In the genomic region with DNA sequence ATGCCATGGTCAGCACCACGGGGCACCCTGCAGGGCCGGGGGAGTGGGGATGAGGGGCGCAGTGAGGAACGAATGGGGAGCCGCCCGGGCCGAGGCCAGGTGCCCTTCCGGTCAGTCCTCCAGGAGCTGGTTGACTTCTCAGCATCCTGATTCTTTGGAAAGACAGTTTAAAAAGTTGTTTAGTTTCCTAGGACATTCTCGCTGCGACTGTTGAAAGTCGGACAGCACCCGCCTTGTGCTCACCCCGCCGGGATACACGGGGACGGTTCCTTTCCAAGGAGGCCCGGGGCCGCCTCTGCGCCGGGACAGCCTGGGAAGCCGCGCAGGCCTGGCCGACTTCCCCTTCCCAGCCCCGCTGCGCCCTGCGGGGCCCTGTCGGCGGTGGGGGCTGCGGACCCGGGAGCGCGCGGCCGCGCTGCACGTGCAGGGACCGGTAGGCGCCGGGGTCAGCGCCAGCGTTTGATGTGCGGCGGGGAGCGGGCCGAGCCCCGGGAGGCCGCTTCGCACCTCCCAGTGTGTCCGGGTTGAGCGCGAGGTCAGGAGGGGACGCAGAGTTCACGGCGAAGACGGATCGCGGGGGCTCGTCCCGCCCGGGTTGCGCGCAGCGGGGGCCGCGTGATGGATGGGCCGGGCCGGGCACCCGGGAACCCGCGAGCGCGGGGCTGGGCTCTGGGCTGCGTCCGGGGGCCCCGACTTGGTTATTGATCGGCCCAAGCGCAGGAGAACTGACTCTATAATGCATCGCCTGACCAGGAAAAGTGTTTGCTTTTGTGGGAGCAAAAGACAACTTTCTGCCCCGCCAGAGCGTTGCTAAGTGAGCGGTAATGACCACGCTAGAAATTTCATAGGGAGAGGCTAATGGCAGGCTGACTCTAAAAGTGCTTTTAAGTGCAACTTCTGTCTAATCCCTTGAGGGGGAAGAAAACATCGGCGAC, we compare ENCODE assay signal across 9 cellular contexts. TPM values are rescaled to one million over a fixed set of nuclear protein-coding genes. Genes with fewer than 3 reads are reported as not detected.
DNase-seq lines count a peak whose midpoint lies in the region; ATAC-seq and TF ChIP-seq lines count a peak whose summit lies in the region.
"Had no signal": no experiment of that assay in that cellular context is flagged by ENCODE, and none has a peak within 500 bp of the region (broad histone marks: within the 10 kb centered on the region; RNA-seq: fewer than 3 reads in every experiment).

No MANE protein-coding gene starts in this region.

- peak overlapping the region; percentile 16 for H3K9ac ChIP-seq in fibroblast of lung (ENCODE audit: insufficient read depth, low read length)

- no peaks in the 10 kb centered on the region for H3K36me3 ChIP-seq in fibroblast of lung (ENCODE audit: control insufficient read depth, insufficient read depth, low read length)

- H3K79me2 ChIP-seq in fibroblast of lung (ENCODE audit: control insufficient read depth, insufficient read depth, low read length): no peaks in the 10 kb centered on the region

- DNase-seq in AG04449 (ENCODE audit: low read depth, low spot score) (no peak), NCI-H2227 treated with DMSO at 0.1 percent for 48 hours (lab: John Stamatoyannopoulos, UW) (peak; percentile 24), fibroblast of lung (ENCODE audit: low read depth in 2 of 2) (peak; percentile 34 to 35), MV-4-11 (lab: John Stamatoyannopoulos, UW) (no peak), NCI-H1436 (lab: John Stamatoyannopoulos, UW) (no peak)
- peak in 1 of 10 donors; percentile 7 for DNase-seq in naive thymus-derived CD8-positive, alpha-beta T cell

- no peak overlapping the region for H3K27ac Mint-ChIP-seq in naive thymus-derived CD8-positive, alpha-beta T cell

- peak overlapping the region; percentile 92 for H3K4me2 ChIP-seq in fibroblast of lung (ENCODE audit: extremely low read depth, insufficient read depth, low read length)

- H3K27me3 ChIP-seq in fibroblast of lung (ENCODE audit: control insufficient read depth, insufficient read depth, low read length): no peaks in the 10 kb centered on the region

- no peaks in the 10 kb centered on the region for H3K9me3 ChIP-seq in fibroblast of lung (ENCODE audit: control insufficient read depth, insufficient read depth, low read depth, low read length)

- ATAC-seq in naive thymus-derived CD8-positive, alpha-beta T cell: peak; percentile 23 to 47
- ATAC-seq in GM18517 (IDR thresholded peaks at IDR 0.05; ENCODE audit: unreplicated experiment) (no peak), GM21737 (IDR thresholded peaks at IDR 0.05; ENCODE audit: unreplicated experiment) (no peak)

- peaks cover 0 to 27% (median 14%) of the 10 kb centered on the region in 9 donors for H3K9me3 Mint-ChIP-seq in naive thymus-derived CD8-positive, alpha-beta T cell

- H3K4me1 Mint-ChIP-seq in naive thymus-derived CD8-positive, alpha-beta T cell: peaks cover 2 to 9% (median 8%) of the 10 kb centered on the region in 4 donors

- peaks cover 0 to 12% (median 11%) of the 10 kb centered on the region in 3 donors for H3K36me3 Mint-ChIP-seq in naive thymus-derived CD8-positive, alpha-beta T cell

- TF ChIP-seq CTCF in AG04449 (IDR thresholded peaks at IDR 0.05; ENCODE audit: insufficient read depth, low read length, missing control alignments): no peak
- TF ChIP-seq CTCF in fibroblast of lung (conservative IDR thresholded peaks at IDR 0.05 in 1 of 2, IDR thresholded peaks at IDR 0.05 in 1 of 2; ENCODE audit: low read depth in 1 of 2, low read length in 2 of 2): no peak

- H3K4me3 ChIP-seq in AG04449 (ENCODE audit: low read depth, low read length) (peak overlapping the region; percentile 48), fibroblast of lung (replicated peaks in 1 of 4; ENCODE audit: control extremely low read depth in 1 of 4, insufficient read depth in 1 of 4, low read depth in 3 of 4, low read length in 4 of 4) (peak overlapping the region; percentile 16 to 54 (median 37))

- H2AFZ ChIP-seq in fibroblast of lung (ENCODE audit: low read length): peak overlapping the region; percentile 61

- no peak overlapping the region for H3K27ac ChIP-seq in fibroblast of lung (ENCODE audit: insufficient read depth, low read length)

- CTCF ChIA-PET in AG04449 (lab: Yijun Ruan, JAX): interaction anchor here (0.7 kb wide), 1 partner anchor 23 kb away, joined by 3 read pairs; no protein-coding TSS in a partner anchor

- POLR2A ChIA-PET in AG04449 (lab: Yijun Ruan, JAX): no interaction called here
- POLR2A ChIA-PET in naive thymus-derived CD8-positive, alpha-beta T cell (lab: Charles Lee): no interaction called here

- H3K4me3 Mint-ChIP-seq in naive thymus-derived CD8-positive, alpha-beta T cell: peak overlapping the region; percentile 56 to 83 (median 74)

- H3K4me1 ChIP-seq in fibroblast of lung (ENCODE audit: control insufficient read depth, extremely low read depth, insufficient read depth, low read length): peaks cover 2% of the 10 kb centered on the region

- H4K20me1 ChIP-seq in fibroblast of lung (ENCODE audit: control insufficient read depth, extremely low read depth, insufficient read depth, low read length): no peaks in the 10 kb centered on the region

- H3K27me3 Mint-ChIP-seq in naive thymus-derived CD8-positive, alpha-beta T cell: peaks cover 29 to 64% (median 50%) of the 10 kb centered on the region in 5 donors

RNA-seq across cellular contexts. Expression of a gene that starts 28.0 kb away (rescaled TPM):
- not detected in 2 replicates for total RNA-seq in fibroblast of lung
- polyA plus RNA-seq in fibroblast of lung: not detected in 2 replicates
- not detected in 2 replicates for polyA plus RNA-seq in fibroblast of lung (2012)
- polyA minus RNA-seq in fibroblast of lung (ENCODE audit: low replicate concordance): not detected in 2 replicates
- not detected for total RNA-seq in naive thymus-derived CD8-positive, alpha-beta T cell
- not detected for polyA plus RNA-seq in naive thymus-derived CD8-positive, alpha-beta T cell
- total RNA-seq: T-helper 1 cell treated with Interleukin-12 subunit alpha and Interleukin-12 subunit beta and Interleukin-4 antibody, amounts not matched to agents 30 ng/mL and 1 ng/mL, for 36 hours had no signal

Comparison
In these comparisons a context has a peak if more than half of its experiments do, and no peak if none do; other contexts are left out.
1. DNase-seq: peak in NCI-H2227 treated with DMSO at 0.1 percent for 48 hours (single experiment) and fibroblast of lung (2 of 2); none in AG04449 (single experiment), MV-4-11 (single experiment) and NCI-H1436 (single experiment).
2. ATAC-seq: peak in naive thymus-derived CD8-positive, alpha-beta T cell (2 of 2); none in GM18517 (single experiment) and GM21737 (single experiment).